ENCODE assay signal across 15 cellular contexts in genomic region chr1:91015358-91015780, GRCh38. TPM values are rescaled to one million over a fixed set of nuclear protein-coding genes. Genes with fewer than 3 reads are reported as not detected.
DNase-seq lines count a peak whose midpoint lies in the region; ATAC-seq and TF ChIP-seq lines count a peak whose summit lies in the region.
"Had no signal": no experiment of that assay in that cellular context is flagged by ENCODE, and none has a peak within 500 bp of the region (broad histone marks: within the 10 kb centered on the region; RNA-seq: fewer than 3 reads in every experiment).

No MANE protein-coding gene starts in this region.

- TF ChIP-seq CTCF in activated CD8-positive, alpha-beta T cell treated with anti-CD3 and anti-CD28 coated beads for 36 hours (IDR thresholded peaks at IDR 0.05), result no peak
- TF ChIP-seq CTCF in hepatocyte (IDR thresholded peaks at IDR 0.05; ENCODE audit: poor library complexity), result no peak
- TF ChIP-seq CTCF in smooth muscle cell (IDR thresholded peaks at IDR 0.05; ENCODE audit: borderline replicate concordance, insufficient read depth, poor library complexity, severe bottlenecking), result no peak

- no peak for DNase-seq in activated CD8-positive, alpha-beta T cell treated with anti-CD3 and anti-CD28 coated beads for 36 hours
- DNase-seq in activated CD8-positive, alpha-beta T cell treated with anti-CD3 and anti-CD28 coated beads, Interleukin-2, amount 10 ng/mL, durations not matched to agents 7 days and 5 days, result no peak
- no peak for DNase-seq in T-helper 17 cell
- DNase-seq in hepatocyte (ENCODE audit: low spot score), result no peak
- DNase-seq in smooth muscle cell (lab: John Stamatoyannopoulos, UW; ENCODE audit: unreplicated experiment), result no peak
- DNase-seq in NAMALWA (ENCODE audit: low spot score), result no peak
- DNase-seq: head of caudate nucleus, left ventricle myocardium inferior, NCI-H1105 treated with DMSO at 0.1 percent for 48 hours, NCI-H446, nucleus accumbens, spleen had no signal

- CTCF ChIA-PET in activated CD8-positive, alpha-beta T cell treated with anti-CD3 and anti-CD28 coated beads for 36 hours (lab: Charles Lee), result no interaction called here
- CTCF ChIA-PET in activated CD8-positive, alpha-beta T cell treated with anti-CD3 and anti-CD28 coated beads, Interleukin-2, amount 10 ng/mL, durations not matched to agents 7 days and 5 days (lab: Charles Lee), result interaction anchor here (0.9 kb wide), 1 partner anchor 285 kb away, joined by 3 read pairs; no protein-coding TSS in a partner anchor

- H3K4me3 ChIP-seq in hepatocyte (no peak overlapping the region), smooth muscle cell (no peak overlapping the region)
- H3K4me3 ChIP-seq: left ventricle myocardium inferior, spleen had no signal

- no peaks in the 10 kb centered on the region for H3K9me3 ChIP-seq in T-helper 17 cell (ENCODE audit: control insufficient read depth, low read length, poor library complexity, severe bottlenecking)
- H3K9me3 ChIP-seq in hepatocyte (ENCODE audit: low read depth), result no peaks in the 10 kb centered on the region
- no peaks in the 10 kb centered on the region for H3K9me3 ChIP-seq in smooth muscle cell (replicated peaks; ENCODE audit: low read depth)
- H3K9me3 ChIP-seq: left ventricle myocardium inferior, spleen had no signal

- peak overlapping the region; percentile 41 for H3K4me2 ChIP-seq in hepatocyte
- H3K4me2 ChIP-seq in smooth muscle cell, result no peak overlapping the region

- no peaks in the 10 kb centered on the region for H3K9me2 ChIP-seq in hepatocyte (replicated peaks; ENCODE audit: insufficient read depth)

- ATAC-seq in activated CD8-positive, alpha-beta T cell treated with anti-CD3 and anti-CD28 coated beads for 36 hours, result no peak
- ATAC-seq in activated CD8-positive, alpha-beta T cell treated with anti-CD3 and anti-CD28 coated beads, Interleukin-2, amount 10 ng/mL, durations not matched to agents 7 days and 5 days, result no peak
- peak; percentile 4 for ATAC-seq in T-helper 17 cell
- ATAC-seq in HG03025 (IDR thresholded peaks at IDR 0.05; ENCODE audit: low FRiP score, unreplicated experiment), result no peak
- no peak for ATAC-seq in GM18520 (IDR thresholded peaks at IDR 0.05; ENCODE audit: unreplicated experiment)

- H3K4me1 ChIP-seq in hepatocyte (ENCODE audit: insufficient read depth) (peaks cover 23% of the 10 kb centered on the region), smooth muscle cell (ENCODE audit: low read depth) (peaks cover 36% of the 10 kb centered on the region)

- H3K27me3 ChIP-seq in hepatocyte (no peaks in the 10 kb centered on the region), smooth muscle cell (ENCODE audit: low read depth) (no peaks in the 10 kb centered on the region)
- H3K27me3 ChIP-seq: spleen had no signal

- intact Hi-C loops in activated CD8-positive, alpha-beta T cell treated with anti-CD3 and anti-CD28 coated beads for 36 hours (cut with micrococcal nuclease), result no loop called here

- peaks cover 2% of the 10 kb centered on the region for H3K9me3 Mint-ChIP-seq in activated CD8-positive, alpha-beta T cell treated with anti-CD3 and anti-CD28 coated beads for 36 hours
- H3K9me3 Mint-ChIP-seq in activated CD8-positive, alpha-beta T cell treated with anti-CD3 and anti-CD28 coated beads, Interleukin-2, amount 10 ng/mL, durations not matched to agents 7 days and 5 days (ENCODE audit: insufficient read depth), result no peaks in the 10 kb centered on the region
- H3K9me3 Mint-ChIP-seq: T-helper 1 cell treated with Interleukin-12 subunit alpha and Interleukin-12 subunit beta and Interleukin-4 antibody, amounts not matched to agents 30 μg/mL and 1 μg/mL, for 36 hours had no signal

- H3F3A ChIP-seq in smooth muscle cell (ENCODE audit: low read depth), result no peaks in the 10 kb centered on the region

- POLR2A ChIA-PET in activated CD8-positive, alpha-beta T cell treated with anti-CD3 and anti-CD28 coated beads for 36 hours (lab: Charles Lee), result interaction anchor here (0.8 kb wide), 1 partner anchor 18 kb away, joined by 3 read pairs; no protein-coding TSS in a partner anchor
- POLR2A ChIA-PET in activated CD8-positive, alpha-beta T cell treated with anti-CD3 and anti-CD28 coated beads, Interleukin-2, amount 10 ng/mL, durations not matched to agents 7 days and 5 days (lab: Charles Lee), result no interaction called here

- peak overlapping the region; percentile 36 for H3K27ac Mint-ChIP-seq in activated CD8-positive, alpha-beta T cell treated with anti-CD3 and anti-CD28 coated beads for 36 hours
- H3K27ac Mint-ChIP-seq in activated CD8-positive, alpha-beta T cell treated with anti-CD3 and anti-CD28 coated beads, Interleukin-2, amount 10 ng/mL, durations not matched to agents 7 days and 5 days, result no peak overlapping the region
- peak overlapping the region; percentile 47 for H3K27ac Mint-ChIP-seq in T-helper 17 cell
- H3K27ac Mint-ChIP-seq: T-helper 1 cell treated with Interleukin-12 subunit alpha and Interleukin-12 subunit beta and Interleukin-4 antibody, amounts not matched to agents 30 μg/mL and 1 μg/mL, for 36 hours had no signal

- WGBS in hepatocyte (ENCODE audit: low lambda C conversion rate, missing lambda C conversion rate), result 88% methylated on average over 4 of the region's 4 CpGs
- WGBS in smooth muscle cell (ENCODE audit: low lambda C conversion rate), result 97% methylated on average over 4 of the region's 4 CpGs

- no peak overlapping the region for H3K9ac ChIP-seq in smooth muscle cell (ENCODE audit: low read depth)

- H4K20me1 ChIP-seq in hepatocyte (ENCODE audit: insufficient read depth, poor library complexity, severe bottlenecking) (peaks cover 74% of the 10 kb centered on the region), smooth muscle cell (ENCODE audit: low read depth) (peaks cover 100% of the 10 kb centered on the region)

- H3K4me3 Mint-ChIP-seq in activated CD8-positive, alpha-beta T cell treated with anti-CD3 and anti-CD28 coated beads for 36 hours, result no peak overlapping the region
- H3K4me3 Mint-ChIP-seq in activated CD8-positive, alpha-beta T cell treated with anti-CD3 and anti-CD28 coated beads, Interleukin-2, amount 10 ng/mL, durations not matched to agents 7 days and 5 days, result no peak overlapping the region
- H3K4me3 Mint-ChIP-seq in T-helper 17 cell, result no peak overlapping the region
- H3K4me3 Mint-ChIP-seq: T-helper 1 cell treated with Interleukin-12 subunit alpha and Interleukin-12 subunit beta and Interleukin-4 antibody, amounts not matched to agents 30 μg/mL and 1 μg/mL, for 36 hours had no signal

- peak overlapping the region; percentile 16 for H3K27ac ChIP-seq in hepatocyte
- H3K27ac ChIP-seq in smooth muscle cell (ENCODE audit: low read depth), result peak overlapping the region; percentile 15
- H3K27ac ChIP-seq: left ventricle myocardium inferior, spleen had no signal

- no peaks in the 10 kb centered on the region for H3K27me3 Mint-ChIP-seq in activated CD8-positive, alpha-beta T cell treated with anti-CD3 and anti-CD28 coated beads for 36 hours
- no peaks in the 10 kb centered on the region for H3K27me3 Mint-ChIP-seq in activated CD8-positive, alpha-beta T cell treated with anti-CD3 and anti-CD28 coated beads, Interleukin-2, amount 10 ng/mL, durations not matched to agents 7 days and 5 days (ENCODE audit: low read depth)
- no peaks in the 10 kb centered on the region for H3K27me3 Mint-ChIP-seq in T-helper 17 cell

- peaks cover 44% of the 10 kb centered on the region for H3K36me3 Mint-ChIP-seq in activated CD8-positive, alpha-beta T cell treated with anti-CD3 and anti-CD28 coated beads for 36 hours (ENCODE audit: low read depth)
- peaks cover 41% of the 10 kb centered on the region for H3K36me3 Mint-ChIP-seq in activated CD8-positive, alpha-beta T cell treated with anti-CD3 and anti-CD28 coated beads, Interleukin-2, amount 10 ng/mL, durations not matched to agents 7 days and 5 days (ENCODE audit: low read depth)
- H3K36me3 Mint-ChIP-seq in T-helper 17 cell (ENCODE audit: low read depth), result peaks cover 2% of the 10 kb centered on the region

- H3K36me3 ChIP-seq in hepatocyte (replicated peaks; ENCODE audit: insufficient read depth, low read depth) (no peaks in the 10 kb centered on the region), smooth muscle cell (ENCODE audit: low read depth) (no peaks in the 10 kb centered on the region)
- H3K36me3 ChIP-seq: left ventricle myocardium inferior had no signal

- H3K79me2 ChIP-seq in hepatocyte, result peaks cover 99% of the 10 kb centered on the region
- H3K79me2 ChIP-seq in smooth muscle cell (ENCODE audit: low read depth), result peaks cover 100% of the 10 kb centered on the region

- no peak overlapping the region for H2AFZ ChIP-seq in hepatocyte
- no peak overlapping the region for H2AFZ ChIP-seq in smooth muscle cell (ENCODE audit: low read depth)

- H3K4me1 Mint-ChIP-seq in activated CD8-positive, alpha-beta T cell treated with anti-CD3 and anti-CD28 coated beads for 36 hours (ENCODE audit: low read depth), result peaks cover 80% of the 10 kb centered on the region
- peaks cover 50% of the 10 kb centered on the region for H3K4me1 Mint-ChIP-seq in activated CD8-positive, alpha-beta T cell treated with anti-CD3 and anti-CD28 coated beads, Interleukin-2, amount 10 ng/mL, durations not matched to agents 7 days and 5 days (ENCODE audit: low read depth)
- peaks cover 52% of the 10 kb centered on the region for H3K4me1 Mint-ChIP-seq in T-helper 17 cell

RNA-seq across cellular contexts. Expression of gene ZNF644, which starts 6.5 kb away (rescaled TPM):
- total RNA-seq in activated CD8-positive, alpha-beta T cell treated with anti-CD3 and anti-CD28 coated beads for 36 hours, result 10 to 100 TPM; 43.4 to 44.9 TPM
- 10 to 100 TPM; 49.4 to 52.2 TPM for total RNA-seq in activated CD8-positive, alpha-beta T cell treated with anti-CD3 and anti-CD28 coated beads, Interleukin-2, amount 10 ng/mL, durations not matched to agents 7 days and 5 days
- total RNA-seq in T-helper 17 cell (100 to 1,000 TPM; 126 to 136 TPM), hepatocyte (78.7 and 79.2 TPM in 2 replicates), smooth muscle cell (102 and 123 TPM in 2 replicates)
- polyA plus RNA-seq in hepatocyte (39.8 and 42.0 TPM in 2 replicates), smooth muscle cell (22.9 and 38.0 TPM in 2 replicates)
